ENCODE assay signal across 30 cellular contexts in genomic region chr1:180192172-180192571, GRCh38. TPM values are rescaled to one million over a fixed set of nuclear protein-coding genes. Genes with fewer than 3 reads are reported as not detected.
DNase-seq lines count a peak whose midpoint lies in the region; ATAC-seq and TF ChIP-seq lines count a peak whose summit lies in the region.
"Had no signal": no experiment of that assay in that cellular context is flagged by ENCODE, and none has a peak within 500 bp of the region (broad histone marks: within the 10 kb centered on the region; RNA-seq: fewer than 3 reads in every experiment).

No MANE protein-coding gene starts in this region.

- H3K9ac ChIP-seq in Loucy (ENCODE audit: low read depth, low read length, poor library complexity, severe bottlenecking) = peak overlapping the region; percentile 86
- H3K9ac ChIP-seq: SK-N-SH had no signal

- H3F3A ChIP-seq in Loucy (ENCODE audit: low read depth) = no peaks in the 10 kb centered on the region

- no peak for TF ChIP-seq EP300 in esophagus muscularis mucosa (IDR thresholded peaks at IDR 0.05)

- no peak overlapping the region for H3K4me3 Mint-ChIP-seq in activated naive CD4-positive, alpha-beta T cell treated with anti-CD3 and anti-CD28 coated beads for 36 hours
- H3K4me3 Mint-ChIP-seq in activated T-helper 17 cell treated with anti-CD3 and anti-CD28 coated beads, Interleukin-2, amount 50 U/mL, for 72 hours = no peak overlapping the region
- H3K4me3 Mint-ChIP-seq: B cell, H9 had no signal

- H3K4me3 ChIP-seq in Loucy (ENCODE audit: low read length, poor library complexity, severe bottlenecking) (peak overlapping the region; percentile 63), neutrophil (ENCODE audit: low read depth in 1 of 2, low read length in 1 of 2) (no peak overlapping the region), esophagus muscularis mucosa (no peak overlapping the region)
- H3K4me3 ChIP-seq: colonic mucosa, ovary, smooth muscle cell had no signal

- no peak for DNase-seq in activated naive CD4-positive, alpha-beta T cell treated with anti-CD3 and anti-CD28 coated beads, Interleukin-2, amount 50 U/mL, for 72 hours (ENCODE audit: low spot score in 2 of 2)
- DNase-seq in activated naive CD4-positive, alpha-beta T cell treated with anti-CD3 and anti-CD28 coated beads for 36 hours = no peak
- no peak for DNase-seq in esophagus muscularis mucosa (ENCODE audit: extremely low spot score)
- DNase-seq: activated naive CD4-positive, alpha-beta T cell; amygdala; colonic mucosa; DMS79 treated with DMSO at 0.1 percent for 48 hours; foreskin melanocyte; H9; mesendoderm; NCI-H1092; NCI-H1930; NCI-H2227 treated with DMSO at 0.1 percent for 48 hours; NCI-H748 treated with DMSO at 0.1 percent for 48 hours; ovary; retina; SK-N-SH; stimulated activated naive CD4-positive, alpha-beta T cell treated with Interleukin-2 at 50 U/mL for 16 hours; WERI-Rb-1 had no signal

- H3K27me3 ChIP-seq in Loucy (ENCODE audit: insufficient read depth, low read length, poor library complexity, severe bottlenecking) (no peaks in the 10 kb centered on the region), neutrophil (no peaks in the 10 kb centered on the region), esophagus muscularis mucosa (no peaks in the 10 kb centered on the region)
- H3K27me3 ChIP-seq: colonic mucosa, ovary had no signal

- no peaks in the 10 kb centered on the region for H3K36me3 Mint-ChIP-seq in activated naive CD4-positive, alpha-beta T cell treated with anti-CD3 and anti-CD28 coated beads, Interleukin-2, amount 50 U/mL, for 72 hours
- H3K36me3 Mint-ChIP-seq in activated naive CD4-positive, alpha-beta T cell treated with anti-CD3 and anti-CD28 coated beads for 36 hours (ENCODE audit: low read depth) = peaks cover 6% of the 10 kb centered on the region
- peaks cover 38% of the 10 kb centered on the region for H3K36me3 Mint-ChIP-seq in activated T-helper 17 cell treated with anti-CD3 and anti-CD28 coated beads, Interleukin-2, amount 50 U/mL, for 72 hours (ENCODE audit: low read depth)

- 88% methylated on average over 7 of the region's 7 CpGs for WGBS in esophagus muscularis mucosa

- H3K9me2 ChIP-seq in Loucy (replicated peaks; ENCODE audit: low read depth, low read length) = no peaks in the 10 kb centered on the region
- H3K9me2 ChIP-seq: SK-N-SH had no signal

- no peaks in the 10 kb centered on the region for H4K20me1 ChIP-seq in Loucy (ENCODE audit: insufficient read depth, low read length, poor library complexity, severe bottlenecking)

- H3K4me1 ChIP-seq in Loucy (ENCODE audit: insufficient read depth, low read length, poor library complexity, severe bottlenecking) (peaks cover 86% of the 10 kb centered on the region), neutrophil (ENCODE audit: control insufficient read depth in 1 of 2, insufficient read depth in 1 of 2, low read depth in 1 of 2, low read length in 1 of 2) (peaks cover 10 to 15% of the 10 kb centered on the region in 2 experiments), esophagus muscularis mucosa (no peaks in the 10 kb centered on the region)
- H3K4me1 ChIP-seq: colonic mucosa had no signal

- H3K4me2 ChIP-seq in Loucy (ENCODE audit: low read depth, low read length, poor library complexity, severe bottlenecking) = peak overlapping the region; percentile 76
- H3K4me2 ChIP-seq: SK-N-SH, smooth muscle cell had no signal

- no peak for TF ChIP-seq POLR2A in esophagus muscularis mucosa (IDR thresholded peaks at IDR 0.05; ENCODE audit: low read depth)

- no peaks in the 10 kb centered on the region for H3K4me1 Mint-ChIP-seq in activated naive CD4-positive, alpha-beta T cell treated with anti-CD3 and anti-CD28 coated beads for 36 hours (ENCODE audit: low read depth)
- no peaks in the 10 kb centered on the region for H3K4me1 Mint-ChIP-seq in activated T-helper 17 cell treated with anti-CD3 and anti-CD28 coated beads, Interleukin-2, amount 50 U/mL, for 72 hours
- H3K4me1 Mint-ChIP-seq: B cell had no signal

- peak in 1 of 2 donors; percentile 30 for ATAC-seq in activated naive CD4-positive, alpha-beta T cell treated with anti-CD3 and anti-CD28 coated beads, Interleukin-2, amount 50 U/mL, for 72 hours
- ATAC-seq in activated T-helper 17 cell treated with anti-CD3 and anti-CD28 coated beads, Interleukin-2, amount 50 U/mL, for 72 hours (replicated peaks) = no peak
- ATAC-seq in HG02981 (IDR thresholded peaks at IDR 0.05; ENCODE audit: unreplicated experiment) (no peak), HG02884 (IDR thresholded peaks at IDR 0.05; ENCODE audit: unreplicated experiment) (no peak)
- ATAC-seq: esophagus mucosa had no signal

- intact Hi-C loops in activated naive CD4-positive, alpha-beta T cell treated with anti-CD3 and anti-CD28 coated beads for 36 hours (cut with micrococcal nuclease) = no loop called here
- intact Hi-C loops in esophagus muscularis mucosa (cut with DNase I) = no loop called here

- CTCF ChIA-PET in activated naive CD4-positive, alpha-beta T cell treated with anti-CD3 and anti-CD28 coated beads for 36 hours (lab: Charles Lee) = interaction anchor here (1.3 to 1.7 kb wide), 2 partner anchors 12 to 13 kb away, joined by 3 to 8 read pairs; no protein-coding TSS in a partner anchor

- H3K36me3 ChIP-seq in Loucy (ENCODE audit: insufficient read depth, low read length) (peaks cover 34% of the 10 kb centered on the region), neutrophil (peaks cover 100% of the 10 kb centered on the region), esophagus muscularis mucosa (peaks cover 38 to 98% (median 89%) of the 10 kb centered on the region in 4 donors)
- H3K36me3 ChIP-seq: ovary had no signal

- no peaks in the 10 kb centered on the region for H3K27me3 Mint-ChIP-seq in activated naive CD4-positive, alpha-beta T cell treated with anti-CD3 and anti-CD28 coated beads for 36 hours (ENCODE audit: low read depth)
- no peaks in the 10 kb centered on the region for H3K27me3 Mint-ChIP-seq in activated T-helper 17 cell treated with anti-CD3 and anti-CD28 coated beads, Interleukin-2, amount 50 U/mL, for 72 hours
- H3K27me3 Mint-ChIP-seq: B cell, IgD-negative memory B cell had no signal

- TF ChIP-seq CTCF in Loucy (conservative IDR thresholded peaks at IDR 0.05; ENCODE audit: low read length) (no peak), neutrophil (IDR thresholded peaks at IDR 0.05) (no peak), esophagus muscularis mucosa (IDR thresholded peaks at IDR 0.05) (no peak)

- no peaks in the 10 kb centered on the region for H3K9me3 Mint-ChIP-seq in activated naive CD4-positive, alpha-beta T cell treated with anti-CD3 and anti-CD28 coated beads, Interleukin-2, amount 50 U/mL, for 72 hours
- H3K9me3 Mint-ChIP-seq in activated naive CD4-positive, alpha-beta T cell treated with anti-CD3 and anti-CD28 coated beads for 36 hours = no peaks in the 10 kb centered on the region
- H3K9me3 Mint-ChIP-seq in activated T-helper 17 cell treated with anti-CD3 and anti-CD28 coated beads, Interleukin-2, amount 50 U/mL, for 72 hours = no peaks in the 10 kb centered on the region
- H3K9me3 Mint-ChIP-seq: H9 had no signal

- H3K9me3 ChIP-seq in Loucy (ENCODE audit: insufficient read depth, low read depth, low read length) = no peaks in the 10 kb centered on the region
- no peaks in the 10 kb centered on the region for H3K9me3 ChIP-seq in neutrophil
- H3K9me3 ChIP-seq in esophagus muscularis mucosa = no peaks in the 10 kb centered on the region
- H3K9me3 ChIP-seq: colonic mucosa, ovary, SK-N-SH had no signal

- H3K27ac ChIP-seq in neutrophil (peak overlapping the region; percentile 38), esophagus muscularis mucosa (replicated peaks in 1 of 4) (no peak overlapping the region)
- H3K27ac ChIP-seq: colonic mucosa, ovary, WERI-Rb-1 had no signal

- H3K27ac Mint-ChIP-seq in activated naive CD4-positive, alpha-beta T cell treated with anti-CD3 and anti-CD28 coated beads, Interleukin-2, amount 50 U/mL, for 72 hours = peak overlapping the region; percentile 51 to 54
- no peak overlapping the region for H3K27ac Mint-ChIP-seq in activated naive CD4-positive, alpha-beta T cell treated with anti-CD3 and anti-CD28 coated beads for 36 hours
- peak overlapping the region; percentile 7 for H3K27ac Mint-ChIP-seq in activated T-helper 17 cell treated with anti-CD3 and anti-CD28 coated beads, Interleukin-2, amount 50 U/mL, for 72 hours
- H3K27ac Mint-ChIP-seq: B cell had no signal

- peaks cover 74% of the 10 kb centered on the region for H3K79me2 ChIP-seq in Loucy (ENCODE audit: insufficient read depth, low read length)

- H2AFZ ChIP-seq in Loucy (ENCODE audit: low read length) = no peak overlapping the region

RNA-seq across cellular contexts. Expression of gene QSOX1, which starts 37.5 kb away (rescaled TPM):
- 10 to 100 TPM; 42.1 to 42.3 TPM for total RNA-seq in activated naive CD4-positive, alpha-beta T cell treated with anti-CD3 and anti-CD28 coated beads, Interleukin-2, amount 50 U/mL, for 72 hours
- total RNA-seq in activated naive CD4-positive, alpha-beta T cell treated with anti-CD3 and anti-CD28 coated beads for 36 hours = 10 to 100 TPM; 27.6 to 31.9 TPM
- total RNA-seq in activated T-helper 17 cell treated with anti-CD3 and anti-CD28 coated beads, Interleukin-2, amount 50 U/mL, for 72 hours = 10 to 100 TPM; 41.6 to 46.8 TPM
- 100 to 1,000 TPM; 104 to 138 (median 107) TPM for total RNA-seq in esophagus muscularis mucosa

RNA-seq across cellular contexts. Expression of gene LHX4, which starts 37.9 kb away (rescaled TPM):
- total RNA-seq in activated naive CD4-positive, alpha-beta T cell treated with anti-CD3 and anti-CD28 coated beads, Interleukin-2, amount 50 U/mL, for 72 hours = not detected
- not detected for total RNA-seq in activated naive CD4-positive, alpha-beta T cell treated with anti-CD3 and anti-CD28 coated beads for 36 hours
- under 1 TPM in 1 of 2 donors, not detected in 1; 0.40 TPM for total RNA-seq in activated T-helper 17 cell treated with anti-CD3 and anti-CD28 coated beads, Interleukin-2, amount 50 U/mL, for 72 hours
- total RNA-seq in esophagus muscularis mucosa = not detected
- total RNA-seq: A673; B cell; ovary; smooth muscle cell; T-helper 2 cell treated with Interferon-gamma antibody and Interleukin-4, amounts not matched to agents 100 ng/mL and 5 ng/mL, for 36 hours had no signal
